ENCODE assay signal across 8 cellular contexts in the genomic region with DNA sequence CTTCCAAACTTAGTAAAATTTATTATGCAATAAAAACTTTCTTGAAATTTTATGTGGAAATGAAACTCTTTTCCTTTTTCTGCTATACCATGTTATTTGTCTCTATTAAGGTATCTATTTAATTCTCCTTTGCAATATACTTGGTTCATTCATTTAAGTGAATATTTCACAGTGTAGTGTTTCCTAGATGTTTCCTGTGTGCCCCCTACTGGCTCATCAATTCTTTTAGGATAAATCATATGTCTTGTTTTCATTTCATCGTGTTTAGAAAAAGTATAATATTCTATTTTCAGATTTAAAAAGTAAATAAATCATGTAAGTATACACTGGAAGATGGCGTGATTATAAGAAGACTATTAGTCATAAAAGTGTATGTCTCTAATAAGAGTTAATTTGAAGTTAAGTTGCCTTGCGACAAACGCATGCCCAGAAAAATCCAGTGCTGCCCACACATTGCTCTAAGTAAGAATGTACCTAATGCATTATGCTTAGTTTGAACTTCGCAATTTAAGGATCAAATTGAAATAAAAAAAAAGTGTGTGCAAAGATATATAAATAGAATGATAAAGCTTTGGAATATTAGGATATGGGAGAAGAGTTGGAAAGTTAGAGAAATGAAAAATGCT.
DNase-seq lines count a peak whose midpoint lies in the region; ATAC-seq, FAIRE-seq and TF ChIP-seq lines count a peak whose summit lies in the region.

No MANE protein-coding gene starts in this region.

- no peak for FAIRE-seq in urothelium cell line (lab: Jason Lieb, UNC)

- ATAC-seq in HG02571 (IDR thresholded peaks at IDR 0.05; ENCODE audit: unreplicated experiment): peak; percentile 60
- no peak for ATAC-seq in HG03521 (IDR thresholded peaks at IDR 0.05; ENCODE audit: unreplicated experiment)

- DNase-seq in GM12865 (ENCODE audit: low read depth) (peak; percentile 52), NCI-H2227 treated with DMSO at 0.1 percent for 48 hours (lab: John Stamatoyannopoulos, UW) (peak; percentile 79), epidermal melanocyte (ENCODE audit: insufficient read length, low spot score) (peak; percentile 32), urothelium cell line (ENCODE audit: low spot score) (peak; percentile 6), dermis blood vessel endothelial cell (no peak)
- no peak for DNase-seq in activated T-cell treated with anti-CD3 and anti-CD28 coated beads, Interleukin-2, amount 50 U/mL, for 1 hour

- peak; percentile 47 for TF ChIP-seq CTCF in GM12865 (IDR thresholded peaks at IDR 0.05; ENCODE audit: insufficient read depth, low read depth, low read length, missing control alignments)

- no peak overlapping the region for H3K4me3 ChIP-seq in GM12865 (ENCODE audit: low read depth, low read length)

Comparison
In these comparisons a context has a peak if more than half of its experiments do, and no peak if none do; other contexts are left out.
1. DNase-seq: peak in GM12865 (single experiment), NCI-H2227 treated with DMSO at 0.1 percent for 48 hours (single experiment), epidermal melanocyte (single experiment) and urothelium cell line (single experiment); none in activated T-cell treated with anti-CD3 and anti-CD28 coated beads, Interleukin-2, amount 50 U/mL, for 1 hour (single experiment) and dermis blood vessel endothelial cell (single experiment).